1 cellular context compared by ENCODE assay signal in the genomic region with DNA sequence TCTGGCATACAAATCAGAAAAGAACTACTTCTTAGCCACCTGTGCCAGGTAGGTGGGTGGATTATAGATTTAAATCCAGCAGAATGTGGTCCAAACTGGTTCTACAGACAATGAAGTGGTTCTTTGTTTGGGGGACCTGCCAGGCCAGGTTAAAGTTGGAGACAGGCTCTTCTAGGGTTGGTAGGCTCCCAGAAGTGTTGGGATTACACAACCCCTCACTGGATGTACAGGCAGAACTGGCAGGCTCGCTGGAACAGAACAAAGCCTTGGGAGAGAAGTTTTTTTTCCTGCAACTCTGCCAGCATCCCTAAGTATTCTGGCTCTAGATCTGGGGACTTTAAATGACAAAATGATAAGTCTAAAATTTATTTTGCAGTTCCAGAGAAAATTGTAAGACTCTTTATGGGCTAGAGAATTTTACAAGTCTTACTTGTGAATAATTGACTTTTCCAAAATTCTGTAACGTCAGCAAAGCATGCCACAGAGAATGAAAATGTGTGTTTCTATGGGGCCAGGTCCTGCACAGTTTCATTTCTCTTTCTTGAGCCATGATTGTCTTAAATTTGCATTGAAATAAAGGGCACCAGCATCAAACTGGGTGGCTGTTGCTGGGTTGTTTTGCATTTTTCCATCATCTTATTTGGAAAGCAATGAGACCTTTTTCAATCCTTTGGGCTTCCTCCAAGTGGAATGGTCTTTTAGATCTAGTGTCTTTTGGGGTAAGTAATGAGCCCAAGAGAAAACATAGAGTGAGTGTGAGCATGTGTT.
TF ChIP-seq lines count a peak whose summit lies in the region.

No MANE protein-coding gene starts in this region.

TF ChIP-seq in HepG2, 621 proteins besides CTCF, POLR2A, EP300 and RAD21 (continued from another document):
- TF ChIP-seq, protein P1, sequence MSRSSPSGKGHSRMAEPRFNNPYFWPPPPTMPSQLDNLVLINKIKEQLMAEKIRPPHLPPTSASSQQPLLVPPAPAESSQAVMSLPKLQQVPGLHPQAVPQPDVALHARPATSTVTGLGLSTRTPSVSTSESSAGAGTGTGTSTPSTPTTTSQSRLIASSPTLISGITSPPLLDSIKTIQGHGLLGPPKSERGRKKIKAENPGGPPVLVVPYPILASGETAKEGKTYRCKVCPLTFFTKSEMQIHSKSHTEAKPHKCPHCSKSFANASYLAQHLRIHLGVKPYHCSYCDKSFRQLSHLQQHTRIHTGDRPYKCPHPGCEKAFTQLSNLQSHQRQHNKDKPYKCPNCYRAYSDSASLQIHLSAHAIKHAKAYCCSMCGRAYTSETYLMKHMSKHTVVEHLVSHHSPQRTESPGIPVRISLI (CRISPR knock-in tag; IDR thresholded peaks at IDR 0.05; ENCODE audit: borderline replicate concordance) = peak; percentile 23; the same call in 1 of the 2 replicates
- TF ChIP-seq ZNF644 (CRISPR knock-in tag; IDR thresholded peaks at IDR 0.05; ENCODE audit: low read depth) (0 out of 2 replicates have a peak, but pooled peaks have one; percentile 34), CEBPG (CRISPR knock-in tag; IDR thresholded peaks at IDR 0.05) (peak; percentile 66), GFI1 (CRISPR knock-in tag; IDR thresholded peaks at IDR 0.05; ENCODE audit: borderline replicate concordance) (no peak), MAFF (IDR thresholded peaks at IDR 0.05; ENCODE audit: low read depth, low read length) (0 out of 2 replicates have a peak, but pooled peaks have one; percentile 28), MYNN (CRISPR knock-in tag; IDR thresholded peaks at IDR 0.05; ENCODE audit: low read depth) (no peak), WIZ (CRISPR knock-in tag; IDR thresholded peaks at IDR 0.05) (peak; percentile 50; the same call in 1 of the 2 replicates), TEF (CRISPR knock-in tag; IDR thresholded peaks at IDR 0.05) (peak; percentile 36; the same call in 1 of the 2 replicates), ZNF292 (CRISPR knock-in tag; IDR thresholded peaks at IDR 0.05; ENCODE audit: borderline replicate concordance, low read depth) (peak; percentile 21; the same call in 1 of the 2 replicates), ZMYM3 (CRISPR knock-in tag; IDR thresholded peaks at IDR 0.05) (0 out of 2 replicates have a peak, but pooled peaks have one; percentile 8), MAFK (conservative IDR thresholded peaks at IDR 0.05 in 1 of 2, IDR thresholded peaks at IDR 0.05 in 1 of 2; ENCODE audit: low read length in 2 of 2) (peak; percentile 55 to 57; a peak in 3 of 4 replicates), ZNF597 (CRISPR knock-in tag; IDR thresholded peaks at IDR 0.05) (no peak)
